Comparison of ENCODE assay signal across 1 cellular context in the genomic region with DNA sequence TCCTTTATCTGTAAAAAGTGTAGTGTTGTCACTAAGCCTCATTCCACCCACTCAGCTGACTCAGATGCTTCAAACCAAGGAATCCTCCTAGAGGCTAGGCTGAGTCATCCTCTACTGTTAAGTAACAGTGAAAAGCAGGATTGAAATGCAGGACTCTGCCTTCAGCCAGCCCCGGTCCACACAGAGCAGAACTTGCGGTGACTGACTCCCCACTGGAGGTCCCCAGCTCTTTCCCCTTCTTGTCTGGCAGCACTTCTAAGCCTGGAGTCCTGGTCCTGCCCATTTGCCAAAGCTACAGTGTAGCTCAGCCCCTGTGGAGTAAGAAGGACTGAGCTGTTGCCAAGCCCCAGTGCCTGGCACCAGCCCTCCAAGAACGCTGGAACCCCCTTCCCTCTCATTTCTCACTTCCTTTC.
TF ChIP-seq lines count a peak whose summit lies in the region.

No MANE protein-coding gene starts in this region.

TF ChIP-seq in GM12878, 131 proteins besides CTCF, POLR2A, EP300 and RAD21:
- TF ChIP-seq MYC (IDR thresholded peaks at IDR 0.05; ENCODE audit: insufficient read depth, insufficient read length, insufficient replicate concordance, low read length, severe bottlenecking): no peak
- TF ChIP-seq ETV6 (conservative IDR thresholded peaks at IDR 0.05 in 1 of 2, IDR thresholded peaks at IDR 0.05 in 1 of 2; ENCODE audit: borderline replicate concordance in 1 of 2, low read depth in 1 of 2): no peak
- TF ChIP-seq, protein P1, sequence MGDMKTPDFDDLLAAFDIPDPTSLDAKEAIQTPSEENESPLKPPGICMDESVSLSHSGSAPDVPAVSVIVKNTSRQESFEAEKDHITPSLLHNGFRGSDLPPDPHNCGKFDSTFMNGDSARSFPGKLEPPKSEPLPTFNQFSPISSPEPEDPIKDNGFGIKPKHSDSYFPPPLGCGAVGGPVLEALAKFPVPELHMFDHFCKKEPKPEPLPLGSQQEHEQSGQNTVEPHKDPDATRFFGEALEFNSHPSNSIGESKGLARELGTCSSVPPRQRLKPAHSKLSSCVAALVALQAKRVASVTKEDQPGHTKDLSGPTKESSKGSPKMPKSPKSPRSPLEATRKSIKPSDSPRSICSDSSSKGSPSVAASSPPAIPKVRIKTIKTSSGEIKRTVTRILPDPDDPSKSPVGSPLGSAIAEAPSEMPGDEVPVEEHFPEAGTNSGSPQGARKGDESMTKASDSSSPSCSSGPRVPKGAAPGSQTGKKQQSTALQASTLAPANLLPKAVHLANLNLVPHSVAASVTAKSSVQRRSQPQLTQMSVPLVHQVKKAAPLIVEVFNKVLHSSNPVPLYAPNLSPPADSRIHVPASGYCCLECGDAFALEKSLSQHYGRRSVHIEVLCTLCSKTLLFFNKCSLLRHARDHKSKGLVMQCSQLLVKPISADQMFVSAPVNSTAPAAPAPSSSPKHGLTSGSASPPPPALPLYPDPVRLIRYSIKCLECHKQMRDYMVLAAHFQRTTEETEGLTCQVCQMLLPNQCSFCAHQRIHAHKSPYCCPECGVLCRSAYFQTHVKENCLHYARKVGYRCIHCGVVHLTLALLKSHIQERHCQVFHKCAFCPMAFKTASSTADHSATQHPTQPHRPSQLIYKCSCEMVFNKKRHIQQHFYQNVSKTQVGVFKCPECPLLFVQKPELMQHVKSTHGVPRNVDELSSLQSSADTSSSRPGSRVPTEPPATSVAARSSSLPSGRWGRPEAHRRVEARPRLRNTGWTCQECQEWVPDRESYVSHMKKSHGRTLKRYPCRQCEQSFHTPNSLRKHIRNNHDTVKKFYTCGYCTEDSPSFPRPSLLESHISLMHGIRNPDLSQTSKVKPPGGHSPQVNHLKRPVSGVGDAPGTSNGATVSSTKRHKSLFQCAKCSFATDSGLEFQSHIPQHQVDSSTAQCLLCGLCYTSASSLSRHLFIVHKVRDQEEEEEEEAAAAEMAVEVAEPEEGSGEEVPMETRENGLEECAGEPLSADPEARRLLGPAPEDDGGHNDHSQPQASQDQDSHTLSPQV (IDR thresholded peaks at IDR 0.05): no peak
- no peak for TF ChIP-seq SMC3 (IDR thresholded peaks at IDR 0.05; ENCODE audit: borderline replicate concordance, low read length)
- 0 out of 2 replicates have a peak, but pooled peaks have one; percentile 24 for TF ChIP-seq SPI1 (IDR thresholded peaks at IDR 0.05; ENCODE audit: borderline replicate concordance, insufficient read depth, low read depth, low read length)
